Comparison of ENCODE assay signal across 16 cellular contexts in the genomic region with DNA sequence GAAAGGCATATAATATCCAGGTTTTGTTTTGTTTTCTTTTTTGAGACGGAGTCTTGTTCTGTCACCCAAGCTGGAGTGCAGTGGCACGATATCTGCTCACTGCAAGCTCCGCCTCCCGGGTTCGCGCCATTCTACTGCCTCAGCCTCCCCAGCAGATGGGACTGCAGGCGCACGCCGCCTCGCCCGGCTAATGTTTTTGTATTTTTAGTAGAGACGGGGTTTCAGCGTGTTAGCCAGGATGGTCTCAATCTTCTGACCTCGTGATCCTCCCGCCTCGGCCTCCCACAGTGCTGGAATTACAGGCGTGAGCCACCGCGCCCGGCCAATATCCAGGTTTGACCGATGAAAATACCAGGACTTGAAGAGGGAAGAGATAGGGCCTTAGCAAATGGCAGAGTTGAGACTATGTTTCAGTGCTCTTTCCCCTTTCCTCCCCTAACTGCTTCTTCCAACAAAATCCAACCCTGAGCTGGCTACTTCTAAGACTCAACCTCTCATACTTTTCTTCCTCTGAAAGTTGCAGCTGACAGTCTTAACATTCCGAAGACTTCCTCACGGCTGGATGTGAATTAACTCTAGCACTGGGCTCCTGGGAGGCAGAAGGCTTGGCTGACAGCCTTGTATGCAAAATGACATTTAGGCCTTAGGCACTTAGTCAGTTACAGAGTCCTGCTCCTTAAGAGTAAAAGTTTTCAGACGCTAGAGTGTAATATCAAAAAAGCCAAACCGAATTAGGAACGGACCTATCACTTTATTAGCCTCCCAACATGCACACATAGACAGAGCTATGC. TPM values are rescaled to one million over a fixed set of nuclear protein-coding genes. Genes with fewer than 3 reads are reported as not detected.
DNase-seq lines count a peak whose midpoint lies in the region; ATAC-seq and TF ChIP-seq lines count a peak whose summit lies in the region.
"Had no signal": no experiment of that assay in that cellular context is flagged by ENCODE, and none has a peak within 500 bp of the region (broad histone marks: within the 10 kb centered on the region; RNA-seq: fewer than 3 reads in every experiment).

No MANE protein-coding gene starts in this region.

- H3K27me3 Mint-ChIP-seq in memory B cell (no peaks in the 10 kb centered on the region), natural killer cell (ENCODE audit: low read depth in 2 of 2) (no peaks in the 10 kb centered on the region)
- no peaks in the 10 kb centered on the region for H3K27me3 Mint-ChIP-seq in activated naive CD4-positive, alpha-beta T cell treated with anti-CD3 and anti-CD28 coated beads, Interleukin-2, amount 10 ng/mL, durations not matched to agents 7 days and 5 days
- H3K27me3 Mint-ChIP-seq: CD4-positive, CD25-positive, alpha-beta regulatory T cell had no signal

- peaks cover 2% of the 10 kb centered on the region for H3K9me3 Mint-ChIP-seq in memory B cell
- H3K9me3 Mint-ChIP-seq in activated naive CD4-positive, alpha-beta T cell treated with anti-CD3 and anti-CD28 coated beads, Interleukin-2, amount 10 ng/mL, durations not matched to agents 7 days and 5 days: peaks cover 2% of the 10 kb centered on the region
- H3K9me3 Mint-ChIP-seq in natural killer cell: no peaks in the 10 kb centered on the region
- H3K9me3 Mint-ChIP-seq: CD4-positive, CD25-positive, alpha-beta regulatory T cell had no signal

- H3K4me3 Mint-ChIP-seq in memory B cell: no peak overlapping the region
- no peak overlapping the region for H3K4me3 Mint-ChIP-seq in activated naive CD4-positive, alpha-beta T cell treated with anti-CD3 and anti-CD28 coated beads, Interleukin-2, amount 10 ng/mL, durations not matched to agents 7 days and 5 days
- no peak overlapping the region for H3K4me3 Mint-ChIP-seq in natural killer cell
- H3K4me3 Mint-ChIP-seq: CD4-positive, CD25-positive, alpha-beta regulatory T cell had no signal

- H3F3A ChIP-seq in PC-3 (ENCODE audit: low read length, unreplicated experiment): peaks cover 13% of the 10 kb centered on the region

- intact Hi-C loops in PC-3 (cut with micrococcal nuclease): no loop called here
- intact Hi-C loops in natural killer cell (cut with micrococcal nuclease): no loop called here

- no peaks in the 10 kb centered on the region for H4K20me1 ChIP-seq in PC-3 (ENCODE audit: low read length)

- H3K36me3 ChIP-seq in PC-3 (ENCODE audit: low read depth, low read length) (no peaks in the 10 kb centered on the region), suprapubic skin (no peaks in the 10 kb centered on the region)

- H3K4me1 ChIP-seq in PC-3 (ENCODE audit: insufficient read depth, low read length) (peaks cover 33% of the 10 kb centered on the region), suprapubic skin (peaks cover 29% of the 10 kb centered on the region)

- H3K27me3 ChIP-seq in PC-3 (ENCODE audit: low read length) (no peaks in the 10 kb centered on the region), suprapubic skin (no peaks in the 10 kb centered on the region)
- H3K27me3 ChIP-seq: foreskin keratinocyte had no signal

- POLR2A ChIA-PET in PC-3 (lab: Charles Lee; ENCODE audit: unreplicated experiment): interaction anchor here (0.6 kb wide), 1 partner anchor 18 kb away, joined by 3 read pairs; no protein-coding TSS in a partner anchor

- H3K9me2 ChIP-seq in PC-3 (replicated peaks; ENCODE audit: low read length): no peaks in the 10 kb centered on the region

- TF ChIP-seq CTCF in PC-3 (conservative IDR thresholded peaks at IDR 0.05; ENCODE audit: low read depth, low read length) (no peak), choroid plexus epithelial cell (conservative IDR thresholded peaks at IDR 0.05; ENCODE audit: low read depth, low read length) (no peak), suprapubic skin (IDR thresholded peaks at IDR 0.05) (no peak), natural killer cell (IDR thresholded peaks at IDR 0.05) (no peak)

- peaks cover under 1% of the 10 kb centered on the region; the same call in 1 of the 2 replicates for H3K79me2 ChIP-seq in PC-3 (ENCODE audit: low read length)
- H3K79me2 ChIP-seq: parathyroid adenoma had no signal

- no peak overlapping the region for H3K9ac ChIP-seq in PC-3 (ENCODE audit: low read length)
- H3K9ac ChIP-seq: parathyroid adenoma had no signal

- CTCF ChIA-PET in PC-3 (lab: Charles Lee): no interaction called here
- CTCF ChIA-PET in activated naive CD4-positive, alpha-beta T cell treated with anti-CD3 and anti-CD28 coated beads, Interleukin-2, amount 10 ng/mL, durations not matched to agents 7 days and 5 days (lab: Charles Lee): no interaction called here

- no peak for TF ChIP-seq EP300 in suprapubic skin (IDR thresholded peaks at IDR 0.05)

- H3K36me3 Mint-ChIP-seq in memory B cell (no peaks in the 10 kb centered on the region), natural killer cell (no peaks in the 10 kb centered on the region)
- peaks cover 7% of the 10 kb centered on the region for H3K36me3 Mint-ChIP-seq in activated naive CD4-positive, alpha-beta T cell treated with anti-CD3 and anti-CD28 coated beads, Interleukin-2, amount 10 ng/mL, durations not matched to agents 7 days and 5 days

- no peak overlapping the region for H2AFZ ChIP-seq in PC-3 (ENCODE audit: low read length)
- H2AFZ ChIP-seq: parathyroid adenoma had no signal

- no peak for TF ChIP-seq POLR2A in suprapubic skin (IDR thresholded peaks at IDR 0.05)

- DNase-seq in PC-3 (no peak), choroid plexus epithelial cell (ENCODE audit: low read depth) (peak; percentile 54), memory B cell (ENCODE audit: low spot score in 2 of 2) (no peak), suprapubic skin (ENCODE audit: low spot score in 2 of 2) (no peak), inferior parietal cortex (ENCODE audit: extremely low spot score) (no peak), natural killer cell (no peak)
- DNase-seq in activated naive CD4-positive, alpha-beta T cell treated with anti-CD3 and anti-CD28 coated beads, Interleukin-2, amount 10 ng/mL, durations not matched to agents 7 days and 5 days: no peak
- DNase-seq: activated CD4-positive, alpha-beta T cell treated with anti-CD3 and anti-CD28 coated beads for 4 hours; activated T-cell treated with anti-CD3 and anti-CD28 coated beads, Interleukin-2, amount 50 U/mL, for 48 hours; CD4-positive, CD25-positive, alpha-beta regulatory T cell; dermis blood vessel endothelial cell; foreskin keratinocyte; NCI-H187; NCI-H510A treated with DMSO at 0.1 percent for 48 hours; T-helper 2 cell had no signal

- no TSS peak for BruUV-seq in PC-3 (replicated peaks; lab: Mats Ljungman, UMichigan)

- WGBS in suprapubic skin: 81% methylated on average over 25 of the region's 26 CpGs

- H3K27ac Mint-ChIP-seq in memory B cell (peak overlapping the region; percentile 0), natural killer cell (no peak overlapping the region)
- H3K27ac Mint-ChIP-seq in activated naive CD4-positive, alpha-beta T cell treated with anti-CD3 and anti-CD28 coated beads, Interleukin-2, amount 10 ng/mL, durations not matched to agents 7 days and 5 days: no peak overlapping the region

- H3K4me3 ChIP-seq in PC-3 (ENCODE audit: low read length): no peak overlapping the region
- H3K4me3 ChIP-seq in choroid plexus epithelial cell (ENCODE audit: low read depth, low read length): no peak overlapping the region
- no peak overlapping the region for H3K4me3 ChIP-seq in suprapubic skin

- no peaks in the 10 kb centered on the region for H3K9me3 ChIP-seq in PC-3 (ENCODE audit: low read length)
- no peaks in the 10 kb centered on the region for H3K9me3 ChIP-seq in suprapubic skin

- ATAC-seq in PC-3 (no peak), memory B cell (ENCODE audit: low read depth) (no peak), natural killer cell (no peak)
- ATAC-seq: foreskin keratinocyte had no signal

- H3K4me2 ChIP-seq in PC-3 (ENCODE audit: low read length): peak overlapping the region; percentile 45

- peak overlapping the region; percentile 62 for H3K27ac ChIP-seq in PC-3 (ENCODE audit: low read length)
- H3K27ac ChIP-seq in suprapubic skin: peak overlapping the region; percentile 65
- H3K27ac ChIP-seq: parathyroid adenoma had no signal

- H3K4me1 Mint-ChIP-seq in memory B cell: peaks cover 11% of the 10 kb centered on the region
- peaks cover 14% of the 10 kb centered on the region for H3K4me1 Mint-ChIP-seq in activated naive CD4-positive, alpha-beta T cell treated with anti-CD3 and anti-CD28 coated beads, Interleukin-2, amount 10 ng/mL, durations not matched to agents 7 days and 5 days
- H3K4me1 Mint-ChIP-seq in natural killer cell: peaks cover 14% of the 10 kb centered on the region in 2 donors

RNA-seq across cellular contexts. Expression of a gene that starts 15.2 kb away (rescaled TPM):
- total RNA-seq in PC-3 (2014; rRNA removed): 2,114 and 2,202 TPM in 2 replicates
- total RNA-seq in suprapubic skin: 1,000 to 10,000 TPM; 1,379 to 1,734 (median 1,554) TPM
- 100 to 1,000 TPM; 132 to 230 (median 155) TPM for total RNA-seq in natural killer cell
